Comparison of ENCODE assay signal across 8 cellular contexts in genomic region chr11:8017894-8018741, GRCh38.
A peak's percentile ranks its signal among the peaks of the same experiment; 100 is the strongest.
DNase-seq lines count a peak whose midpoint lies in the region; ATAC-seq lines count a peak whose summit lies in the region.

No MANE protein-coding gene starts in this region.

- no peaks in the 10 kb centered on the region for H3K27me3 ChIP-seq in adipocyte (replicated peaks; ENCODE audit: control insufficient read depth, insufficient read depth, low read length)

- no peaks in the 10 kb centered on the region for H3K36me3 ChIP-seq in adipocyte (ENCODE audit: control insufficient read depth, insufficient read depth, low read length, severe bottlenecking)

- peak; percentile 42 for DNase-seq in NCI-H1105 (lab: John Stamatoyannopoulos, UW)
- DNase-seq in adipocyte (ENCODE audit: low read depth), result peak; percentile 33
- no peak for DNase-seq in epidermal melanocyte (ENCODE audit: insufficient read length, low spot score)

- no peaks in the 10 kb centered on the region for H3K9me3 Mint-ChIP-seq in stimulated activated memory B cell treated with anti-CD40 and anti-IgM and Interleukin-4, amounts not matched to agents 10 μg/mL and 1 μg/mL and 100 μg/mL, for 72 hours

- no peak for ATAC-seq in stimulated activated memory B cell treated with anti-CD40 and anti-IgM and Interleukin-4, amounts not matched to agents 10 μg/mL and 1 μg/mL and 100 μg/mL, for 72 hours
- no peak for ATAC-seq in HG03159 (IDR thresholded peaks at IDR 0.05; ENCODE audit: unreplicated experiment)
- ATAC-seq in HG02642 (IDR thresholded peaks at IDR 0.05; ENCODE audit: poor library complexity, unreplicated experiment), result no peak
- ATAC-seq in GM18519 (IDR thresholded peaks at IDR 0.05; ENCODE audit: low FRiP score, unreplicated experiment), result no peak

- peaks cover 15% of the 10 kb centered on the region for H3K4me1 ChIP-seq in adipocyte (ENCODE audit: control insufficient read depth, insufficient read depth, low read length)

- H3K9ac ChIP-seq in adipocyte (ENCODE audit: low read length), result peak overlapping the region; percentile 69

- no peaks in the 10 kb centered on the region for H3K36me3 Mint-ChIP-seq in stimulated activated memory B cell treated with anti-CD40 and anti-IgM and Interleukin-4, amounts not matched to agents 10 μg/mL and 1 μg/mL and 100 μg/mL, for 72 hours

- H3K9me3 ChIP-seq in adipocyte (ENCODE audit: control insufficient read depth, low read length) (no peaks in the 10 kb centered on the region), iPS-18c (ENCODE audit: control insufficient read depth, insufficient read depth, low read length) (no peaks in the 10 kb centered on the region)

- H3K4me1 Mint-ChIP-seq in stimulated activated memory B cell treated with anti-CD40 and anti-IgM and Interleukin-4, amounts not matched to agents 10 μg/mL and 1 μg/mL and 100 μg/mL, for 72 hours, result peaks cover 14% of the 10 kb centered on the region

- peaks cover 35% of the 10 kb centered on the region for H3K27me3 Mint-ChIP-seq in stimulated activated memory B cell treated with anti-CD40 and anti-IgM and Interleukin-4, amounts not matched to agents 10 μg/mL and 1 μg/mL and 100 μg/mL, for 72 hours

- H3K4me3 ChIP-seq in adipocyte (ENCODE audit: low read length) (peak overlapping the region; percentile 79), iPS-18c (ENCODE audit: insufficient read depth, low read depth, low read length) (peak overlapping the region; percentile 60)

- H3K4me3 Mint-ChIP-seq in stimulated activated memory B cell treated with anti-CD40 and anti-IgM and Interleukin-4, amounts not matched to agents 10 μg/mL and 1 μg/mL and 100 μg/mL, for 72 hours, result peak overlapping the region; percentile 81

- peak overlapping the region; percentile 44 for H3K27ac Mint-ChIP-seq in stimulated activated memory B cell treated with anti-CD40 and anti-IgM and Interleukin-4, amounts not matched to agents 10 μg/mL and 1 μg/mL and 100 μg/mL, for 72 hours
